Comparison of ENCODE assay signal across 1 cellular context in genomic region chr14:22587247-22587646, GRCh38.
TF ChIP-seq lines count a peak whose summit lies in the region.

No MANE protein-coding gene starts in this region.

TF ChIP-seq in GM12878, 131 proteins besides CTCF, POLR2A, EP300 and RAD21:
- no peak for TF ChIP-seq STAT3 (IDR thresholded peaks at IDR 0.05; ENCODE audit: low read depth, low read length)
- no peak for TF ChIP-seq ASH2L (IDR thresholded peaks at IDR 0.05; ENCODE audit: borderline replicate concordance, low read depth)
- no peak for TF ChIP-seq HCFC1 (IDR thresholded peaks at IDR 0.05; ENCODE audit: low read length)
